ENCODE assay signal across 30 cellular contexts in genomic region chr11:17613983-17614382, GRCh38.
"Had no signal": no experiment of that assay in that cellular context is flagged by ENCODE, and none has a peak within 500 bp of the region (broad histone marks: within the 10 kb centered on the region; RNA-seq: fewer than 3 reads in every experiment).

No MANE protein-coding gene starts in this region.

- H3K36me3 ChIP-seq: brain microvascular endothelial cell, gastroesophageal sphincter, heart right ventricle had no signal

- H3K27me3 Mint-ChIP-seq: activated naive CD8-positive, alpha-beta T cell had no signal

- H3K27me3 ChIP-seq: brain microvascular endothelial cell, dorsolateral prefrontal cortex had no signal

- H3K4me3 Mint-ChIP-seq: activated CD4-positive, alpha-beta memory T cell treated with anti-CD3 and anti-CD28 coated beads, Interleukin-2, amount 10 ng/mL, durations not matched to agents 7 days and 5 days; activated CD4-positive, alpha-beta T cell treated with anti-CD3 and anti-CD28 coated beads for 36 hours; activated CD8-positive, alpha-beta memory T cell treated with anti-CD3 and anti-CD28 coated beads, Interleukin-2, amount 10 ng/mL, durations not matched to agents 7 days and 5 days; activated naive CD8-positive, alpha-beta T cell; activated T-helper 1 cell treated with anti-CD3 and anti-CD28 coated beads, Interleukin-12 subunit alpha, Interleukin-12 subunit beta, Interleukin-2, Interleukin-4 antibody, amounts not matched to agents 30 ng/mL and 10 ng/mL and 1 ng/mL, durations not matched to agents 14 hours and 24 hours and 36 hours; central memory CD8-positive, alpha-beta T cell; dendritic cell treated with granulocyte-macrophage colony-stimulating factor and Interleukin-4, amounts not matched to agents 40 ng/mL and 50 ng/mL, for 4 days; endodermal cell; T-helper 17 cell; T-helper 2 cell treated with Interferon-gamma antibody and Interleukin-4, amounts not matched to agents 5 μg/mL and 100 μg/mL, for 36 hours had no signal

- H3K27ac Mint-ChIP-seq: activated CD4-positive, alpha-beta memory T cell treated with anti-CD3 and anti-CD28 coated beads, Interleukin-2, amount 10 ng/mL, durations not matched to agents 7 days and 5 days; activated CD4-positive, alpha-beta T cell treated with anti-CD3 and anti-CD28 coated beads for 36 hours; activated CD8-positive, alpha-beta memory T cell treated with anti-CD3 and anti-CD28 coated beads, Interleukin-2, amount 10 ng/mL, durations not matched to agents 7 days and 5 days; activated naive CD8-positive, alpha-beta T cell; activated T-helper 1 cell treated with anti-CD3 and anti-CD28 coated beads, Interleukin-12 subunit alpha, Interleukin-12 subunit beta, Interleukin-2, Interleukin-4 antibody, amounts not matched to agents 30 ng/mL and 10 ng/mL and 1 ng/mL, durations not matched to agents 14 hours and 24 hours and 36 hours; activated T-helper 2 cell treated with anti-CD3 and anti-CD28 coated beads, Interferon-gamma antibody, Interleukin-2, Interleukin-4, amounts not matched to agents 10 μg/mL and 5 μg/mL and 100 μg/mL, durations not matched to agents 14 hours and 24 hours and 36 hours; dendritic cell treated with granulocyte-macrophage colony-stimulating factor and Interleukin-4, amounts not matched to agents 40 ng/mL and 50 ng/mL, for 4 days; endodermal cell; T-helper 17 cell; T-helper 2 cell treated with Interferon-gamma antibody and Interleukin-4, amounts not matched to agents 5 μg/mL and 100 μg/mL, for 36 hours had no signal

- H3K9me3 Mint-ChIP-seq: activated CD4-positive, alpha-beta memory T cell treated with anti-CD3 and anti-CD28 coated beads, Interleukin-2, amount 10 ng/mL, durations not matched to agents 7 days and 5 days; activated T-helper 1 cell treated with anti-CD3 and anti-CD28 coated beads, Interleukin-12 subunit alpha, Interleukin-12 subunit beta, Interleukin-2, Interleukin-4 antibody, amounts not matched to agents 30 ng/mL and 10 ng/mL and 1 ng/mL, durations not matched to agents 14 hours and 24 hours and 36 hours; activated T-helper 2 cell treated with anti-CD3 and anti-CD28 coated beads, Interferon-gamma antibody, Interleukin-2, Interleukin-4, amounts not matched to agents 10 μg/mL and 5 μg/mL and 100 μg/mL, durations not matched to agents 14 hours and 24 hours and 36 hours; central memory CD8-positive, alpha-beta T cell; dendritic cell treated with granulocyte-macrophage colony-stimulating factor and Interleukin-4, amounts not matched to agents 40 ng/mL and 50 ng/mL, for 4 days; endodermal cell; T-helper 2 cell treated with Interferon-gamma antibody and Interleukin-4, amounts not matched to agents 5 μg/mL and 100 μg/mL, for 36 hours had no signal

- H3K4me3 ChIP-seq: coronary artery, dorsolateral prefrontal cortex, gastroesophageal sphincter, heart right ventricle had no signal

- H3K27ac ChIP-seq: brain microvascular endothelial cell, coronary artery, dorsolateral prefrontal cortex, gastroesophageal sphincter, heart right ventricle had no signal

- H3K4me1 Mint-ChIP-seq: activated CD4-positive, alpha-beta memory T cell treated with anti-CD3 and anti-CD28 coated beads, Interleukin-2, amount 10 ng/mL, durations not matched to agents 7 days and 5 days; activated CD4-positive, alpha-beta T cell treated with anti-CD3 and anti-CD28 coated beads for 36 hours; activated CD8-positive, alpha-beta memory T cell treated with anti-CD3 and anti-CD28 coated beads, Interleukin-2, amount 10 ng/mL, durations not matched to agents 7 days and 5 days; central memory CD8-positive, alpha-beta T cell; endodermal cell had no signal

- H3K4me1 ChIP-seq: gastroesophageal sphincter, heart right ventricle had no signal

- DNase-seq: activated CD4-positive, alpha-beta memory T cell treated with anti-CD3 and anti-CD28 coated beads, Interleukin-2, amount 10 ng/mL, durations not matched to agents 7 days and 5 days; activated CD4-positive, alpha-beta T cell treated with anti-CD3 and anti-CD28 coated beads for 36 hours; activated CD4-positive, CD25-positive, alpha-beta regulatory T cell; activated CD4-positive, CD25-positive, alpha-beta regulatory T cell treated with anti-CD3 and anti-CD28 coated beads, Interleukin-2, amount 50 U/mL, for 72 hours; activated CD8-positive, alpha-beta memory T cell treated with anti-CD3 and anti-CD28 coated beads, Interleukin-2, amount 50 U/mL, for 4 hours; activated gamma-delta T cell treated with Interleukin-2 at 50 U/mL for 16 hours; activated naive CD4-positive, alpha-beta T cell treated with anti-CD3 and anti-CD28 coated beads, Interleukin-2, amount 50 U/mL, for 16 hours; activated naive CD4-positive, alpha-beta T cell treated with Interleukin-2 at 50 U/mL for 16 hours; activated T-cell treated with anti-CD3 and anti-CD28 coated beads, Interleukin-2, amount 50 U/mL, for 1 hour; amniotic stem cell; anterior cingulate cortex; brain microvascular endothelial cell; dorsolateral prefrontal cortex; effector memory CD4-positive, alpha-beta T cell; endodermal cell; foreskin melanocyte; heart right ventricle; T-helper 1 cell; T-helper 17 cell; T1000 had no signal

- ATAC-seq: activated CD4-positive, alpha-beta T cell treated with anti-CD3 and anti-CD28 coated beads for 36 hours; activated CD8-positive, alpha-beta memory T cell treated with anti-CD3 and anti-CD28 coated beads, Interleukin-2, amount 10 ng/mL, durations not matched to agents 7 days and 5 days; esophagus mucosa; gastroesophageal sphincter; T-helper 17 cell had no signal

- H3K36me3 Mint-ChIP-seq: activated CD8-positive, alpha-beta memory T cell treated with anti-CD3 and anti-CD28 coated beads, Interleukin-2, amount 10 ng/mL, durations not matched to agents 7 days and 5 days; activated naive CD8-positive, alpha-beta T cell had no signal
